ENCODE assay signal across 21 cellular contexts in the genomic region with DNA sequence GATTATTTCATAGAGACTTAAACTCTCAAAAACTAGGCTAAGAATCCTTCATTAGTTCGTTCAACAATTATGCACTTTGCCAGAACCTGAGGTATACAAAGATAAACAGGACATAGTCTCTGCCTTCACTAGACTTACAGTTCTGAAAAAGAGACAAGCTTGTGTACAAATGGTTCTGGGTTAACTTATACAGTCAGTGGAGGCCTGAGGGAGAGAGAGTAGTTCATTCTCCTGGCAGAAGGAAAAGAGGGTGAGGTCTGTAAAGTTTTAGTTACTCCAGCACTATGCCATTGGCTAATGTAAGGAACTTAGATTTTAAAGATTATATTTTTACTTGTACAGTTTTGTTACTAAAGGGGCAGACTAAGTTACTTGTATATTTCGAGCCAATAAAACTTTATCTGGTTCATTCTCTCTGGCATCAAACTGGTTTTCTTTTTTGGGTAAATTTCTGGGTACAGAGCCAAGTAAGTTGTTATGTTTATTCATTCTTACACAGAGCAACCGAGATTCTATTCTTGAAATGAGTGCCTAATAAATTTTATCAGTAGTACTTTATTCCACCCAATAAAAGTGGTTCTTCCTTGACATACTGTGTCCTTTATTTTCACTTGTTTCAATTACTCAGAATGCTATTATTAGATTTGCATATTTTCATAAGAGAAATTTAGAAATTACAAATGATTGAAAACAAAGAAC.
A peak's percentile ranks its signal among the peaks of the same experiment; 100 is the strongest.
DNase-seq lines count a peak whose midpoint lies in the region; ATAC-seq and TF ChIP-seq lines count a peak whose summit lies in the region.
"Had no signal": no experiment of that assay in that cellular context is flagged by ENCODE, and none has a peak within 500 bp of the region (broad histone marks: within the 10 kb centered on the region; RNA-seq: fewer than 3 reads in every experiment).

No MANE protein-coding gene starts in this region.

- BruUV-seq in IMR-90 (replicated peaks; lab: Mats Ljungman, UMichigan): no TSS peak

- no peak overlapping the region for H2AFZ ChIP-seq in IMR-90 (replicated peaks; ENCODE audit: low read length, poor library complexity)
- H2AFZ ChIP-seq: GM23248 had no signal

- H4K8ac ChIP-seq in IMR-90 (ENCODE audit: low read depth in 2 of 2, low read length in 2 of 2): no peak overlapping the region

- no peak overlapping the region for H2BK5ac ChIP-seq in IMR-90 (ENCODE audit: low read depth, low read length, poor library complexity, severe bottlenecking)

- H3K18ac ChIP-seq in IMR-90 (ENCODE audit: low read depth, low read length): no peak overlapping the region

- no peak overlapping the region for H2BK15ac ChIP-seq in IMR-90 (ENCODE audit: low read depth, low read length)

- H3K4me3 ChIP-seq in right atrium auricular region (no peak overlapping the region), left ventricle myocardium inferior (no peak overlapping the region), IMR-90 (ENCODE audit: insufficient read depth, low read depth, low read length) (no peak overlapping the region)
- H3K4me3 ChIP-seq: BLaER1 treated with 17β-estradiol and CSF1 and Interleukin-3, amounts not matched to agents 10 nM and 100 nM; GM23248; HAP-1 had no signal

- H3K4me3 Mint-ChIP-seq in T-helper 2 cell treated with Interferon-gamma antibody and Interleukin-4, amounts not matched to agents 5 μg/mL and 100 μg/mL, for 36 hours: no peak overlapping the region
- H3K4me3 Mint-ChIP-seq: CD4-positive, alpha-beta T cell; HFFc6 had no signal

- H3K4me1 ChIP-seq in right atrium auricular region (peaks cover 0 to 48% of the 10 kb centered on the region in 2 donors), left ventricle myocardium inferior (peaks cover 86% of the 10 kb centered on the region), IMR-90 (ENCODE audit: control insufficient read depth, insufficient read depth, low read length) (peaks cover 3% of the 10 kb centered on the region; the same call in 1 of the 2 replicates)
- H3K4me1 ChIP-seq: BE2C; BLaER1 treated with 17β-estradiol and CSF1 and Interleukin-3, amounts not matched to agents 10 nM and 100 nM had no signal

- no peaks in the 10 kb centered on the region for H3K27me3 ChIP-seq in right atrium auricular region
- H3K27me3 ChIP-seq in left ventricle myocardium inferior (ENCODE audit: low read depth): no peaks in the 10 kb centered on the region
- H3K27me3 ChIP-seq in IMR-90 (ENCODE audit: control insufficient read depth, insufficient read depth, low read length): no peaks in the 10 kb centered on the region
- H3K27me3 ChIP-seq: BE2C; BLaER1 treated with 17β-estradiol and CSF1 and Interleukin-3, amounts not matched to agents 10 nM and 100 nM had no signal

- no peak overlapping the region for H2AK9ac ChIP-seq in IMR-90 (replicated peaks; ENCODE audit: low read depth, low read length, poor library complexity)

- TF ChIP-seq POLR2A in IMR-90 (IDR thresholded peaks at IDR 0.05; ENCODE audit: low read depth, low read length): no peak

- WGBS in IMR-90 (ENCODE audit: extremely low coverage in 2 of 2, insufficient read length in 1 of 2), 2 experiments: no CpG with 5 or more reads among the region's 3 CpGs

- no peak overlapping the region for H3K27ac Mint-ChIP-seq in T-helper 2 cell treated with Interferon-gamma antibody and Interleukin-4, amounts not matched to agents 5 μg/mL and 100 μg/mL, for 36 hours
- H3K27ac Mint-ChIP-seq: CD4-positive, alpha-beta T cell; CD8-positive, alpha-beta memory T cell; HFFc6 had no signal

- no peak overlapping the region for H3K4me2 ChIP-seq in IMR-90 (ENCODE audit: low read depth, low read length)
- H3K4me2 ChIP-seq: BLaER1 treated with 17β-estradiol and CSF1 and Interleukin-3, amounts not matched to agents 10 nM and 100 nM had no signal

- no peak overlapping the region for H3K9ac ChIP-seq in IMR-90 (ENCODE audit: low read depth, low read length)
- H3K9ac ChIP-seq: BLaER1 treated with 17β-estradiol and CSF1 and Interleukin-3, amounts not matched to agents 10 nM and 100 nM; GM23248 had no signal

- H3K14ac ChIP-seq in IMR-90 (replicated peaks; ENCODE audit: low read depth, low read length): no peak overlapping the region

- H3K56ac ChIP-seq in IMR-90 (ENCODE audit: extremely low read depth, insufficient read depth, low read length): no peak overlapping the region

- H2BK20ac ChIP-seq in IMR-90 (ENCODE audit: low read depth, low read length): no peak overlapping the region

- peaks cover 8 to 28% of the 10 kb centered on the region in 2 experiments for H3K79me1 ChIP-seq in IMR-90 (ENCODE audit: low read depth in 1 of 2, low read length in 2 of 2)

- CTCF ChIA-PET in IMR-90 (lab: Yijun Ruan, JAX): interaction anchor here (0.6 kb wide), 1 partner anchor 261 kb away, joined by 3 read pairs; no protein-coding TSS in a partner anchor

- no peaks in the 10 kb centered on the region for H3K9me3 ChIP-seq in right atrium auricular region
- no peaks in the 10 kb centered on the region for H3K9me3 ChIP-seq in left ventricle myocardium inferior (replicated peaks)
- H3K9me3 ChIP-seq in IMR-90 (ENCODE audit: control insufficient read depth, insufficient read depth, low read length): no peaks in the 10 kb centered on the region
- H3K9me3 ChIP-seq: BE2C; BLaER1 treated with 17β-estradiol and CSF1 and Interleukin-3, amounts not matched to agents 10 nM and 100 nM; HAP-1 had no signal

- POLR2A ChIA-PET in IMR-90 (lab: Charles Lee; ENCODE audit: unreplicated experiment): no interaction called here

- H3K27ac ChIP-seq in right atrium auricular region (peak overlapping the region in 1 of 2 donors; percentile 5), left ventricle myocardium inferior (replicated peaks) (peak overlapping the region; percentile 35), IMR-90 (ENCODE audit: insufficient read depth, low read length) (no peak overlapping the region)
- H3K27ac ChIP-seq: 22Rv1; BLaER1 treated with 17β-estradiol and CSF1 and Interleukin-3, amounts not matched to agents 10 nM and 100 nM; GM23248 had no signal

- peak; percentile 66 for ATAC-seq in Right ventricle myocardium superior (ENCODE audit: poor library complexity)
- peak; percentile 35 for ATAC-seq in IMR-90 (ENCODE audit: low read depth)
- ATAC-seq in left ventricle myocardium superior: peak; percentile 69
- ATAC-seq in GM19395 (IDR thresholded peaks at IDR 0.05; ENCODE audit: unreplicated experiment): no peak

- H2AK5ac ChIP-seq in IMR-90 (ENCODE audit: low read depth, low read length): no peak overlapping the region

- no peaks in the 10 kb centered on the region for H4K20me1 ChIP-seq in IMR-90 (ENCODE audit: insufficient read depth, low read length)
- H4K20me1 ChIP-seq: BLaER1 treated with 17β-estradiol and CSF1 and Interleukin-3, amounts not matched to agents 10 nM and 100 nM had no signal

- TF ChIP-seq CTCF in right atrium auricular region (IDR thresholded peaks at IDR 0.05) (no peak), left ventricle myocardium inferior (IDR thresholded peaks at IDR 0.05; ENCODE audit: borderline replicate concordance) (no peak), IMR-90 (conservative IDR thresholded peaks at IDR 0.05; ENCODE audit: low read depth, low read length) (no peak)

- no peaks in the 10 kb centered on the region for H3K4me1 Mint-ChIP-seq in T-helper 2 cell treated with Interferon-gamma antibody and Interleukin-4, amounts not matched to agents 5 μg/mL and 100 μg/mL, for 36 hours (ENCODE audit: low read depth)
- H3K4me1 Mint-ChIP-seq: CD14-positive monocyte had no signal

- no peak overlapping the region for H3K23ac ChIP-seq in IMR-90 (ENCODE audit: low read depth, low read length)

- no peak overlapping the region for H4K5ac ChIP-seq in IMR-90 (ENCODE audit: low read depth, low read length)

- no peaks in the 10 kb centered on the region for H3K36me3 Mint-ChIP-seq in T-helper 2 cell treated with Interferon-gamma antibody and Interleukin-4, amounts not matched to agents 5 μg/mL and 100 μg/mL, for 36 hours (ENCODE audit: low read depth)
- H3K36me3 Mint-ChIP-seq: CD14-positive monocyte had no signal

- H3K36me3 ChIP-seq in right atrium auricular region (no peaks in the 10 kb centered on the region), left ventricle myocardium inferior (no peaks in the 10 kb centered on the region), IMR-90 (ENCODE audit: control insufficient read depth, insufficient read depth, low read length) (no peaks in the 10 kb centered on the region)
- H3K36me3 ChIP-seq: BE2C; BLaER1 treated with 17β-estradiol and CSF1 and Interleukin-3, amounts not matched to agents 10 nM and 100 nM; HAP-1 had no signal

- H3K27me3 Mint-ChIP-seq in T-helper 2 cell treated with Interferon-gamma antibody and Interleukin-4, amounts not matched to agents 5 μg/mL and 100 μg/mL, for 36 hours (ENCODE audit: low read depth): no peaks in the 10 kb centered on the region
- H3K27me3 Mint-ChIP-seq: CD4-positive, alpha-beta T cell; CD8-positive, alpha-beta memory T cell had no signal

- in situ Hi-C loops in IMR-90 (cut with MboI; ENCODE audit: low sequenced_read_pairs): no loop called here

- intact Hi-C loops in Right ventricle myocardium superior (cut with DNase I) (no loop called here), left ventricle myocardium inferior (cut with micrococcal nuclease) (no loop called here), cardiac septum (cut with DNase I) (no loop called here), IMR-90 (cut with micrococcal nuclease) (no loop called here), left ventricle myocardium superior (cut with micrococcal nuclease) (no loop called here)

- H3K9me1 ChIP-seq in IMR-90 (ENCODE audit: insufficient read depth, low read length): no peaks in the 10 kb centered on the region

- no peaks in the 10 kb centered on the region for H3K9me3 Mint-ChIP-seq in T-helper 2 cell treated with Interferon-gamma antibody and Interleukin-4, amounts not matched to agents 5 μg/mL and 100 μg/mL, for 36 hours
- H3K9me3 Mint-ChIP-seq: CD4-positive, alpha-beta T cell; CD8-positive, alpha-beta memory T cell; HFFc6 had no signal

- DNase-seq in Right ventricle myocardium superior: no peak
- no peak for DNase-seq in right atrium auricular region (ENCODE audit: low spot score)
- DNase-seq in left ventricle myocardium inferior: no peak
- no peak for DNase-seq in cardiac septum (ENCODE audit: low spot score)
- no peak for DNase-seq in IMR-90
- no peak for DNase-seq in left ventricle myocardium superior
- DNase-seq in T-helper 2 cell treated with Interferon-gamma antibody and Interleukin-4, amounts not matched to agents 5 μg/mL and 100 μg/mL, for 36 hours (ENCODE audit: low spot score): no peak
- DNase-seq: ACHN; AML-193; BE2C; CD4-positive, alpha-beta T cell; CD8-positive, alpha-beta memory T cell; DMS53; DMS79 treated with DMSO at 0.1 percent for 48 hours; GM23248; HFFc6 had no signal

- no peak overlapping the region for H2BK120ac ChIP-seq in IMR-90 (ENCODE audit: low read depth, low read length)

- dilution Hi-C loops in IMR-90 (cut with HindIII; ENCODE audit: low sequenced_read_pairs, unreplicated experiment): no loop called here

- no peak overlapping the region for H3K4ac ChIP-seq in IMR-90 (ENCODE audit: low read depth, low read length)

- no peak for TF ChIP-seq RAD21 in IMR-90 (IDR thresholded peaks at IDR 0.05; ENCODE audit: low read length)

- H4K91ac ChIP-seq in IMR-90 (ENCODE audit: insufficient read depth, low read depth, low read length): no peak overlapping the region

TF ChIP-seq in IMR-90, 13 proteins besides CTCF, POLR2A, EP300 and RAD21 (continues in another document):
- TF ChIP-seq CHD1 (IDR thresholded peaks at IDR 0.05; ENCODE audit: low read depth, low read length): no peak
- no peak for TF ChIP-seq MXI1 (IDR thresholded peaks at IDR 0.05; ENCODE audit: borderline replicate concordance, low read depth, low read length)
